In genomic region chr2:8684421-8684884, GRCh38 we compare ENCODE assay signal across 8 cellular contexts. TPM values are rescaled to one million over a fixed set of nuclear protein-coding genes. Genes with fewer than 3 reads are reported as not detected.
DNase-seq lines count a peak whose midpoint lies in the region; ATAC-seq and TF ChIP-seq lines count a peak whose summit lies in the region.

No MANE protein-coding gene starts in this region.

- H3K4me1 Mint-ChIP-seq in natural killer cell: peaks cover 41 to 46% of the 10 kb centered on the region in 2 donors

- H3K27me3 ChIP-seq in HUES48 (ENCODE audit: control insufficient read depth, insufficient read depth, low read length) (peaks cover 37% of the 10 kb centered on the region), WERI-Rb-1 (ENCODE audit: insufficient read depth, low read depth, severe bottlenecking) (no peaks in the 10 kb centered on the region)
- no peaks in the 10 kb centered on the region for H3K27me3 ChIP-seq in effector memory CD4-positive, alpha-beta T cell (replicated peaks; ENCODE audit: control insufficient read depth, insufficient read depth, low read length, poor library complexity, severe bottlenecking)

- H3K27me3 Mint-ChIP-seq in natural killer cell (ENCODE audit: low read depth in 2 of 2): no peaks in the 10 kb centered on the region

- H3K9ac ChIP-seq in HUES48 (ENCODE audit: low read depth, low read length): no peak overlapping the region

- peaks cover 32% of the 10 kb centered on the region for H3K4me1 ChIP-seq in HUES48 (ENCODE audit: control insufficient read depth, insufficient read depth, low read length)
- H3K4me1 ChIP-seq in effector memory CD4-positive, alpha-beta T cell (ENCODE audit: control insufficient read depth, insufficient read depth, low read length, poor library complexity, severe bottlenecking): peaks cover 18% of the 10 kb centered on the region

- DNase-seq in CD1c-positive myeloid dendritic cell (ENCODE audit: extremely low spot score) (peak; percentile 66), WERI-Rb-1 (peak; percentile 20), natural killer cell (no peak)
- peak; percentile 30 to 35 (median 34) for DNase-seq in effector memory CD4-positive, alpha-beta T cell

- H3K36me3 Mint-ChIP-seq in natural killer cell: peaks cover 20% of the 10 kb centered on the region

- peak overlapping the region; percentile 97 to 98 for H3K27ac Mint-ChIP-seq in natural killer cell

- TF ChIP-seq CTCF in WERI-Rb-1 (IDR thresholded peaks at IDR 0.05; ENCODE audit: low read depth, low read length) (no peak), natural killer cell (IDR thresholded peaks at IDR 0.05) (no peak)

- H3K4me3 ChIP-seq in HUES48 (ENCODE audit: low read depth, low read length): peak overlapping the region; percentile 67; the same call in 1 of the 2 replicates
- peak overlapping the region; percentile 51 for H3K4me3 ChIP-seq in WERI-Rb-1 (ENCODE audit: low read depth, low read length)
- peak overlapping the region; percentile 64 for H3K4me3 ChIP-seq in effector memory CD4-positive, alpha-beta T cell (ENCODE audit: insufficient read depth, low read depth, low read length, poor library complexity, severe bottlenecking)

- H3K36me3 ChIP-seq in HUES48 (ENCODE audit: control insufficient read depth, insufficient read depth, low read length) (no peaks in the 10 kb centered on the region), WERI-Rb-1 (peaks cover 8% of the 10 kb centered on the region)
- no peaks in the 10 kb centered on the region for H3K36me3 ChIP-seq in effector memory CD4-positive, alpha-beta T cell (ENCODE audit: control insufficient read depth, insufficient read depth, low read length)

- ATAC-seq in natural killer cell (no peak), HG02885 (IDR thresholded peaks at IDR 0.05; ENCODE audit: poor library complexity, unreplicated experiment) (no peak), HG02763 (IDR thresholded peaks at IDR 0.05; ENCODE audit: unreplicated experiment) (no peak), GM19035 (IDR thresholded peaks at IDR 0.05; ENCODE audit: unreplicated experiment) (no peak)

- H3K4me3 Mint-ChIP-seq in natural killer cell: peak overlapping the region; percentile 99

- intact Hi-C loops in natural killer cell (cut with micrococcal nuclease): loop anchor here (5.0 to 10.0 kb wide), 6 partner anchors 142 to 937 kb away; no protein-coding TSS in a partner anchor

- H3K9me3 ChIP-seq in HUES48 (ENCODE audit: control insufficient read depth, insufficient read depth, low read length): no peaks in the 10 kb centered on the region
- H3K9me3 ChIP-seq in WERI-Rb-1 (ENCODE audit: severe bottlenecking): no peaks in the 10 kb centered on the region
- no peaks in the 10 kb centered on the region for H3K9me3 ChIP-seq in effector memory CD4-positive, alpha-beta T cell (ENCODE audit: control insufficient read depth, low read length)

- H3K27ac ChIP-seq in HUES48 (ENCODE audit: low read depth, low read length) (peak overlapping the region; percentile 26), WERI-Rb-1 (peak overlapping the region; percentile 75; the same call in 1 of the 2 replicates)
- peak overlapping the region; percentile 68 for H3K27ac ChIP-seq in effector memory CD4-positive, alpha-beta T cell (ENCODE audit: insufficient read depth, low read length, poor library complexity, severe bottlenecking)

- no peaks in the 10 kb centered on the region for H3K9me3 Mint-ChIP-seq in natural killer cell

RNA-seq across cellular contexts. Expression of gene ID2, which starts 2.6 kb away (rescaled TPM):
- 100 to 1,000 TPM; 185 to 209 (median 191) TPM for total RNA-seq in natural killer cell
